In the genomic region with DNA sequence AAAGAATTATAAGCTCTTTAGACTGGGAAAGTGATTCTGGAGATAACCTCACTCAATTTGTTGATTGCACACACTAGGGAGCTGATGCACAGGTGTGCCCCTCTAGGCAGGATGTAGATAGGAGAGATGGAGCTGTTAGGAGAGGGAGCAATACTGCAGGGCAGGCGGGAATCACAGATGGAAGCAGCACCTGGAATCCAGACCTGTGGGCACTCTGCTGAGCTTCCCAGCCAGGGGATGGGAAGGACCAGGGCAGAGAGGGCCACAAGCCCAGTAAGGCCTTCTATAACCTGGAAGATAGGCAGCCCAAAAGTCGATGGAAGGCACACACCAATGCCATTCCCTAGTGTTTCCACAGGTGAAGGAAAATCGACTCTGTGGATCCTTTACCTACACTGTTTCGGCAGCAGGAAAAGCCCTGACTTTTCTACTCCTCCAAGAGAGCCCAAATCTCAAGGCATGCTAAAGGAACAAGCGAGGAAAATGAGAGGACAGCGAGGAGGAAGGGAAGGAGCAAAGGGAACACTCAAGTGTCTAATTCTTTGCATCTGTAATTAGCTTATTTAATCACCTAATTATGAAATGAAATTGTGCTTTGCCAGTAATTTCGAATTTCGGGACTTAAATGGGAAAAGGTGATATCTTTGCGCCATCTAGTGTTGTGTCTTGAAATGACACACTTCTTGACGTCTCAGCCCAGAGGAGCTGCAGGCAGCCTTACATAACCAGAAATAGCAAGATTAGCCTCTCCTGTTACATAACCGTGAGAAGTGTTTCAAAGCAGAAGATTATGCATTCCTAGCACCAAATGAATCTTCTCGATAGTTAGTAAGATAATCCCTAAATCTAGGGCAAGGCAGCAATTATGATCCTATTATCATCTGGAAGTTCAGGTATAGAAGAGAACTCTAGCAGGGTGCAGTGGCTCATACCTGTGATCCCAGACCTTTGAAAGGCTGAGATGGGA, we compare ENCODE assay signal across 8 cellular contexts. TPM values are rescaled to one million over a fixed set of nuclear protein-coding genes. Genes with fewer than 3 reads are reported as not detected.
DNase-seq lines count a peak whose midpoint lies in the region; ATAC-seq and TF ChIP-seq lines count a peak whose summit lies in the region.

No MANE protein-coding gene starts in this region.

- H3K27ac ChIP-seq in OCI-LY3 (ENCODE audit: low read length) (no peak overlapping the region), thyroid gland (no peak overlapping the region)

- H3K9me3 ChIP-seq in OCI-LY3 (ENCODE audit: insufficient read depth, low read length) (no peaks in the 10 kb centered on the region), thyroid gland (no peaks in the 10 kb centered on the region)

- H3K79me2 ChIP-seq in OCI-LY3 (ENCODE audit: low read length), result no peaks in the 10 kb centered on the region

- H3K36me3 ChIP-seq in OCI-LY3 (replicated peaks; ENCODE audit: low read depth, low read length), result no peaks in the 10 kb centered on the region
- no peaks in the 10 kb centered on the region for H3K36me3 ChIP-seq in thyroid gland

- no peaks in the 10 kb centered on the region for H4K20me1 ChIP-seq in OCI-LY3 (ENCODE audit: insufficient read depth, low read length)

- no peaks in the 10 kb centered on the region for H3K4me1 ChIP-seq in OCI-LY3 (ENCODE audit: low read length)
- peaks cover 14% of the 10 kb centered on the region in 2 donors for H3K4me1 ChIP-seq in thyroid gland

- H3K27me3 ChIP-seq in OCI-LY3 (ENCODE audit: low read depth, low read length) (no peaks in the 10 kb centered on the region), thyroid gland (no peaks in the 10 kb centered on the region)

- peak; percentile 44 for TF ChIP-seq CTCF in OCI-LY3 (IDR thresholded peaks at IDR 0.05; ENCODE audit: low read depth, low read length)
- peak; percentile 71 to 97 (median 84) for TF ChIP-seq CTCF in thyroid gland (IDR thresholded peaks at IDR 0.05)

- intact Hi-C loops in thyroid gland (cut with DNase I), result no loop called here

- H3K9ac ChIP-seq in OCI-LY3 (ENCODE audit: low read length), result no peak overlapping the region

- peak; percentile 80 for DNase-seq in D341Med (ENCODE audit: low spot score)
- DNase-seq in cerebellar cortex (ENCODE audit: low spot score), result peak; percentile 96
- DNase-seq in kidney glomerular epithelial cell (lab: John Stamatoyannopoulos, UW), result peak; percentile 48
- peak; percentile 48 to 53 for DNase-seq in thyroid gland
- DNase-seq in T-helper 9 cell, result no peak

- H3K4me2 ChIP-seq in OCI-LY3 (ENCODE audit: low read length), result no peak overlapping the region

- WGBS in thyroid gland, 2 donors, result 23 to 29% methylated on average over 12 of the region's 12 CpGs

- no peak overlapping the region for H2AFZ ChIP-seq in OCI-LY3 (ENCODE audit: low read depth, low read length)

- H3K4me3 ChIP-seq in OCI-LY3 (ENCODE audit: low read length) (no peak overlapping the region), thyroid gland (replicated peaks in 1 of 3) (no peak overlapping the region)

- peak; percentile 71 for ATAC-seq in GM19023 (IDR thresholded peaks at IDR 0.05; ENCODE audit: unreplicated experiment)
- ATAC-seq in HG03571 (IDR thresholded peaks at IDR 0.05; ENCODE audit: unreplicated experiment), result peak; percentile 69

- no peak for TF ChIP-seq POLR2A in thyroid gland (IDR thresholded peaks at IDR 0.05)

RNA-seq across cellular contexts. Expression of a gene that starts 31.0 kb away (rescaled TPM):
- 10 to 100 TPM in 2 of 4 donors, 1 to 10 TPM in 2; 6.5 to 13.1 (median 10.0) TPM for total RNA-seq in thyroid gland
